In the genomic region with DNA sequence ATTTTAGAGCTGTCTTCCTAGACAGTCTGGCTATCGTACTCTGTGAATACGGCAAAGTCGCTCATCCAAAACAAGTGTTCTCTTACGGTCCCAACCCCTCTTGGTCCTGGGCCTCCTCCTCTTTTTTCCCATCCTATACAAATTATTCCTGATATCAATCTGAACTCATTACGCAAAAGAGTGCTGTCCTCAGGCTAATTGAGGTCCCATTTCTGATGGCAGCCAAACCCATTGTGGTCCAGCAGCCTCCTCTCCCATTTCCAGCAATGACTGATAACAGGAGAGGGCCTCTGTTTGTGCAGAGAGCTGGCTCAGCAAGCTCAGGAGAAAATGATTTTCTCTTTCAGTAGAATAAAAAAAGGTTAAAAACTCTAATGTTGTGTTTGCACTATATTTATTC, we compare ENCODE assay signal across 5 cellular contexts.
"Had no signal": no experiment of that assay in that cellular context is flagged by ENCODE, and none has a peak within 500 bp of the region (broad histone marks: within the 10 kb centered on the region; RNA-seq: fewer than 3 reads in every experiment).

No MANE protein-coding gene starts in this region.

- H3K4me3 ChIP-seq: GM23338, K562 had no signal

- DNase-seq: H9, HCEC 1CT, IMR-90 had no signal
